Comparison of ENCODE assay signal across 21 cellular contexts in the genomic region with DNA sequence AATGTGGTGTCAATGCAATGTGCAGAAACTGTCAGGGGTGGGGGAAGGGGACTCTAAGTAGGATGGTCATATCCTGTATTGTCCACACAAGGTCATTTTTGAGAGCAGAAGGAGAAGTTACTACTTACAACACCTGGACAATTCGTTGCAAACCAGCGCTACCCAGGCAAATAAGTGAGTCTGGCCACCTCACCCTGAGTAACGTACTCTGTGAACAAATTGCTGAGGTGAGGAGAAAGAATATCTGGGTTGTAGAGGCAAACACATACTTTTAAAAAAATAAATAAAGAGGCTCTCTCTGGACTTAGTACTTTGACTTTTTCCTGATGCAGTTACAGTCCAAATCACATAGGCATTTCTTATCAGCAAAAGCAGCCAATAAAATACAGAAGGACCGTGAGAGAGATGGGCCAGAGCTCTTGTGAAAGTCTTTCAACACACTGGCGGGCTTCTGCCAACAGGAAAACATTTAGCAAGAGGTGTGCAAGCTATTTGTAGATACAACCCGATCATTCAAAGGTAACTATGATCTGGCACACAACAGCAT.
DNase-seq lines count a peak whose midpoint lies in the region; ATAC-seq, FAIRE-seq and TF ChIP-seq lines count a peak whose summit lies in the region.
"Had no signal": no experiment of that assay in that cellular context is flagged by ENCODE, and none has a peak within 500 bp of the region (broad histone marks: within the 10 kb centered on the region; RNA-seq: fewer than 3 reads in every experiment).

No MANE protein-coding gene starts in this region.

- H3K36me3 Mint-ChIP-seq in glutamatergic neuron (ENCODE audit: unreplicated experiment), result no peaks in the 10 kb centered on the region
- H3K36me3 Mint-ChIP-seq: activated naive CD4-positive, alpha-beta T cell treated with anti-CD3 and anti-CD28 coated beads, Interleukin-2, amount 10 ng/mL, durations not matched to agents 7 days and 5 days had no signal

- H3K9me3 ChIP-seq in A549, result no peaks in the 10 kb centered on the region
- H3K9me3 ChIP-seq in body of pancreas, result no peaks in the 10 kb centered on the region
- H3K9me3 ChIP-seq in mucosa of rectum (ENCODE audit: control insufficient read depth in 2 of 2, low read length in 2 of 2), result no peaks in the 10 kb centered on the region
- H3K9me3 ChIP-seq in A673 (ENCODE audit: low read depth, low read length, poor library complexity, severe bottlenecking), result no peaks in the 10 kb centered on the region
- H3K9me3 ChIP-seq: breast epithelium, testis had no signal

- no peak overlapping the region for H3K27ac Mint-ChIP-seq in glutamatergic neuron (ENCODE audit: unreplicated experiment)
- H3K27ac Mint-ChIP-seq: activated naive CD4-positive, alpha-beta T cell treated with anti-CD3 and anti-CD28 coated beads, Interleukin-2, amount 10 ng/mL, durations not matched to agents 7 days and 5 days had no signal

- H3K27me3 Mint-ChIP-seq in glutamatergic neuron (ENCODE audit: unreplicated experiment), result peaks cover 6% of the 10 kb centered on the region

- H3K27ac ChIP-seq in A549 (peak overlapping the region; percentile 13 to 56; a peak in 3 of 6 replicates), body of pancreas (peak overlapping the region in 3 of 4 donors; percentile 42 to 53 (median 44)), mucosa of rectum (ENCODE audit: low read depth in 2 of 2, low read length in 2 of 2) (peak overlapping the region; percentile 46 to 49), A673 (ENCODE audit: low read depth, low read length, poor library complexity, severe bottlenecking) (no peak overlapping the region)
- H3K27ac ChIP-seq: breast epithelium, testis had no signal

- no peak for TF ChIP-seq CTCF in A549 (IDR thresholded peaks at IDR 0.05)
- no peak for TF ChIP-seq CTCF in body of pancreas (IDR thresholded peaks at IDR 0.05)
- TF ChIP-seq CTCF in glutamatergic neuron (IDR thresholded peaks at IDR 0.05; ENCODE audit: partially characterized antibody, unreplicated experiment), result no peak
- TF ChIP-seq CTCF in A673 (conservative IDR thresholded peaks at IDR 0.05; ENCODE audit: low read depth, low read length), result no peak

- peaks cover 5% of the 10 kb centered on the region for H3K4me1 Mint-ChIP-seq in glutamatergic neuron (ENCODE audit: low read depth, unreplicated experiment)

- no peak for FAIRE-seq in A549 (lab: Jason Lieb, UNC)
- FAIRE-seq: GM19239 had no signal

- H3K4me1 ChIP-seq in A549, result peaks cover 45% of the 10 kb centered on the region
- peaks cover 33% of the 10 kb centered on the region for H3K4me1 ChIP-seq in body of pancreas
- peaks cover 15 to 22% of the 10 kb centered on the region in 2 donors for H3K4me1 ChIP-seq in mucosa of rectum (ENCODE audit: control insufficient read depth in 2 of 2, insufficient read depth in 2 of 2, low read length in 2 of 2)
- H3K4me1 ChIP-seq in A673 (ENCODE audit: insufficient read depth, low read length, poor library complexity, severe bottlenecking), result peaks cover 48% of the 10 kb centered on the region
- H3K4me1 ChIP-seq: testis had no signal

- no peak overlapping the region for H3K9ac ChIP-seq in mucosa of rectum (ENCODE audit: low read depth in 1 of 2, low read length in 2 of 2)

- DNase-seq in A549 (ENCODE audit: low read depth in 1 of 2, low spot score in 1 of 2), result peak in 1 of 2 experiments; percentile 29
- peak; percentile 41 for DNase-seq in LoVo (ENCODE audit: low spot score)
- DNase-seq in body of pancreas, result peak; percentile 33 to 74 (median 61)
- no peak for DNase-seq in glutamatergic neuron
- no peak for DNase-seq in retina
- DNase-seq in NCI-H2196 treated with DMSO at 0.1 percent for 48 hours (lab: John Stamatoyannopoulos, UW; ENCODE audit: unreplicated experiment), result no peak
- no peak for DNase-seq in A673 (ENCODE audit: low spot score)
- DNase-seq: activated CD4-positive, CD25-positive, alpha-beta regulatory T cell; activated naive CD4-positive, alpha-beta T cell treated with anti-CD3 and anti-CD28 coated beads, Interleukin-2, amount 10 ng/mL, durations not matched to agents 7 days and 5 days; effector CD4-positive, alpha-beta T cell; foreskin melanocyte; GDM1; Kasumi-1; NCI-H1694 treated with DMSO at 0.1 percent for 48 hours; NCI-H446 treated with DMSO at 0.1 percent for 48 hours; T-helper 1 cell; testis had no signal

- H3K9me3 Mint-ChIP-seq in glutamatergic neuron (ENCODE audit: unreplicated experiment), result no peaks in the 10 kb centered on the region
- H3K9me3 Mint-ChIP-seq: activated naive CD4-positive, alpha-beta T cell treated with anti-CD3 and anti-CD28 coated beads, Interleukin-2, amount 10 ng/mL, durations not matched to agents 7 days and 5 days had no signal

- ATAC-seq in A549, result no peak
- peak; percentile 69 for ATAC-seq in body of pancreas
- ATAC-seq: Panc1 had no signal

- intact Hi-C loops in body of pancreas (cut with DNase I) (no loop called here), A673 (cut with micrococcal nuclease; ENCODE audit: unreplicated experiment) (no loop called here)

- H3K36me3 ChIP-seq in body of pancreas (replicated peaks in 1 of 2; ENCODE audit: insufficient read depth in 1 of 2, low read depth in 2 of 2) (no peaks in the 10 kb centered on the region), mucosa of rectum (ENCODE audit: control insufficient read depth in 2 of 2, insufficient read depth in 2 of 2, low read length in 2 of 2) (no peaks in the 10 kb centered on the region), A673 (ENCODE audit: insufficient read depth, low read length, poor library complexity, severe bottlenecking) (no peaks in the 10 kb centered on the region)
- H3K36me3 ChIP-seq: breast epithelium had no signal

- 60% methylated on average over 6 of the region's 6 CpGs for WGBS in A549 (ENCODE audit: missing lambda C conversion rate)
- WGBS in body of pancreas, 2 donors, result 12 to 17% methylated on average over 6 of the region's 6 CpGs

- peak overlapping the region; percentile 31 for H3K4me2 ChIP-seq in A549

- TF ChIP-seq POLR2A in A549 (IDR thresholded peaks at IDR 0.05; ENCODE audit: low read length) (no peak), body of pancreas (IDR thresholded peaks at IDR 0.05) (no peak)

- BruUV-seq in A673 (replicated peaks; lab: Mats Ljungman, UMichigan), result no TSS peak

- H3K4me3 Mint-ChIP-seq in glutamatergic neuron (ENCODE audit: unreplicated experiment), result no peak overlapping the region
- H3K4me3 Mint-ChIP-seq: activated naive CD4-positive, alpha-beta T cell treated with anti-CD3 and anti-CD28 coated beads, Interleukin-2, amount 10 ng/mL, durations not matched to agents 7 days and 5 days had no signal

- no peak for TF ChIP-seq EP300 in A549 (IDR thresholded peaks at IDR 0.05)

- POLR2A ChIA-PET in A549 (lab: Yijun Ruan, JAX), result no interaction called here
- POLR2A ChIA-PET in A673 (lab: Charles Lee; ENCODE audit: low non-redundant PET), result no interaction called here

- no peak for TF ChIP-seq RAD21 in A549 (conservative IDR thresholded peaks at IDR 0.05 in 1 of 2, IDR thresholded peaks at IDR 0.05 in 1 of 2)

- H3K4me3 ChIP-seq in A549 (no peak overlapping the region), body of pancreas (no peak overlapping the region), mucosa of rectum (ENCODE audit: low read length in 2 of 2) (peak overlapping the region in 1 of 2 donors; percentile 13), A673 (ENCODE audit: low read depth, low read length, poor library complexity, severe bottlenecking) (no peak overlapping the region)
- H3K4me3 ChIP-seq: breast epithelium, testis had no signal

- CTCF ChIA-PET in A549 (lab: Yijun Ruan, JAX) (interaction anchor here (1.0 kb wide), 1 partner anchor 25 kb away, joined by 3 read pairs; no protein-coding TSS in a partner anchor), A673 (lab: Charles Lee) (no interaction called here)

- no peaks in the 10 kb centered on the region for H3K27me3 ChIP-seq in body of pancreas
- no peaks in the 10 kb centered on the region for H3K27me3 ChIP-seq in mucosa of rectum (ENCODE audit: control insufficient read depth in 2 of 2, insufficient read depth in 2 of 2, low read length in 2 of 2)
- H3K27me3 ChIP-seq in A673 (replicated peaks; ENCODE audit: insufficient read depth, low read depth, low read length, poor library complexity), result no peaks in the 10 kb centered on the region
- H3K27me3 ChIP-seq: breast epithelium, testis had no signal

TF ChIP-seq in A549, 52 proteins besides CTCF, POLR2A, EP300 and RAD21:
- no peak for TF ChIP-seq MAZ (IDR thresholded peaks at IDR 0.05; ENCODE audit: borderline replicate concordance, low read depth, low read length)
- TF ChIP-seq CEBPB (IDR thresholded peaks at IDR 0.05), result peak in 1 of 2 experiments; percentile 54; a peak in 1 of 4 replicates

Comparison
In these comparisons a context has a peak if more than half of its experiments do, and no peak if none do; other contexts are left out.
1. DNase-seq: peak in LoVo (single experiment) and body of pancreas (4 of 4); none in glutamatergic neuron (single experiment), retina (single experiment), NCI-H2196 treated with DMSO at 0.1 percent for 48 hours (single experiment) and A673 (single experiment).